16 cellular contexts compared by ENCODE assay signal in the genomic region with DNA sequence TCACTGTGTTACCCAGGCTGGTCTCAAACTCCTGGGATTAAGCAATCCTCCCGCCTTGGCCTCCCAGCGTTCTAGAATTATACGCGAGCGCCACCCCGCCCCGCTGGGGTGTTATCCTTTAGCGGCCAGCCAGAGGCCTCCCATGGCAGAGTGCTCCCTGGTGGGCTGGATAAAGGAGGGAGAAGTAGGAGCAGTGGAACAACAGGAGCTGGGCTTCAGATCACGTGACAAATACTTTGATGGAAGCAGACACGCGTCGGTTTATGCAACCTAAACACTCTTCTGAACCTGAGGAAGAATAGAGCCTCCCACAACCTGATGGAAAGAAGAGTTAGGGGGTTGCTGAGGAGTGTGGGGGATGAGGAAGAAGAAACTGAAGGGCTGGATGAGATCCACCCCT.
A peak's percentile ranks its signal among the peaks of the same experiment; 100 is the strongest.
DNase-seq lines count a peak whose midpoint lies in the region; ATAC-seq and TF ChIP-seq lines count a peak whose summit lies in the region.
"Had no signal": no experiment of that assay in that cellular context is flagged by ENCODE, and none has a peak within 500 bp of the region (broad histone marks: within the 10 kb centered on the region; RNA-seq: fewer than 3 reads in every experiment).

No MANE protein-coding gene starts in this region.

- peak overlapping the region; percentile 69; the same call in 1 of the 2 replicates for H3K4me2 ChIP-seq in SK-N-SH

- peaks cover 16 to 34% of the 10 kb centered on the region in 2 donors for H3K9me3 Mint-ChIP-seq in stimulated activated naive B cell treated with anti-CD40 and anti-IgM and Interleukin-4, amounts not matched to agents 10 μg/mL and 1 μg/mL and 100 μg/mL, for 72 hours

- TF ChIP-seq CTCF in SK-N-SH (IDR thresholded peaks at IDR 0.05): no peak

- no peak overlapping the region for H2AFZ ChIP-seq in SK-N-SH (ENCODE audit: low read depth)
- H2AFZ ChIP-seq: GM23248 had no signal

- H3F3A ChIP-seq in SK-N-SH (replicated peaks; ENCODE audit: insufficient read depth): no peaks in the 10 kb centered on the region

- POLR2A ChIA-PET in SK-N-SH (lab: Yijun Ruan, JAX): interaction anchor here (0.9 kb wide), 1 partner anchor 20 kb away, joined by 3 read pairs; no protein-coding TSS in a partner anchor

- no peaks in the 10 kb centered on the region; a peak in 1 of 4 replicates for H3K4me1 ChIP-seq in SK-N-SH (ENCODE audit: control insufficient read depth in 1 of 2, insufficient read depth in 2 of 2, low read depth in 1 of 2, low read length in 1 of 2)
- no peaks in the 10 kb centered on the region for H3K4me1 ChIP-seq in ES-I3 (ENCODE audit: insufficient read depth, low read length)
- H3K4me1 ChIP-seq in HAP-1: no peaks in the 10 kb centered on the region

- H3K9ac ChIP-seq in SK-N-SH (no peak overlapping the region), ES-I3 (ENCODE audit: low read depth, low read length) (peak overlapping the region; percentile 60; the same call in 1 of the 2 replicates)
- H3K9ac ChIP-seq: GM23248 had no signal

- H3K4me3 Mint-ChIP-seq in T-helper 17 cell: peak overlapping the region; percentile 16
- no peak overlapping the region for H3K4me3 Mint-ChIP-seq in stimulated activated naive B cell treated with anti-CD40 and anti-IgM and Interleukin-4, amounts not matched to agents 10 μg/mL and 1 μg/mL and 100 μg/mL, for 72 hours
- H3K4me3 Mint-ChIP-seq: CD4-positive, alpha-beta memory T cell had no signal

- H3K4me3 ChIP-seq in SK-N-SH (ENCODE audit: low read depth in 2 of 2, low read length in 1 of 2): peak overlapping the region; percentile 46 to 51; a peak in 2 of 4 replicates
- no peak overlapping the region for H3K4me3 ChIP-seq in HAP-1
- H3K4me3 ChIP-seq: GM23248 had no signal

- no peak for TF ChIP-seq EP300 in SK-N-SH (IDR thresholded peaks at IDR 0.05; ENCODE audit: borderline replicate concordance in 1 of 2, low read depth in 1 of 2, low read length in 1 of 2)

- in situ Hi-C loops in HAP-1 (cut with MboI; ENCODE audit: low sequenced_read_pairs): no loop called here

- H3K4me1 Mint-ChIP-seq in T-helper 17 cell: no peaks in the 10 kb centered on the region
- H3K4me1 Mint-ChIP-seq in stimulated activated naive B cell treated with anti-CD40 and anti-IgM and Interleukin-4, amounts not matched to agents 10 μg/mL and 1 μg/mL and 100 μg/mL, for 72 hours: no peaks in the 10 kb centered on the region

- H3K27me3 ChIP-seq in SK-N-SH (ENCODE audit: insufficient read depth): no peaks in the 10 kb centered on the region
- H3K27me3 ChIP-seq in HAP-1 (ENCODE audit: low read depth): no peaks in the 10 kb centered on the region

- H3K36me3 Mint-ChIP-seq in T-helper 17 cell (ENCODE audit: low read depth): no peaks in the 10 kb centered on the region
- H3K36me3 Mint-ChIP-seq in stimulated activated naive B cell treated with anti-CD40 and anti-IgM and Interleukin-4, amounts not matched to agents 10 μg/mL and 1 μg/mL and 100 μg/mL, for 72 hours: peaks cover 0 to 3% of the 10 kb centered on the region in 2 donors
- H3K36me3 Mint-ChIP-seq: CD4-positive, alpha-beta memory T cell had no signal

- CTCF ChIA-PET in SK-N-SH (lab: Yijun Ruan, JAX): no interaction called here

- H3K27ac ChIP-seq in SK-N-SH (ENCODE audit: low read depth in 2 of 2, low read length in 1 of 2): no peak overlapping the region
- H3K27ac ChIP-seq: GM23248 had no signal

- DNase-seq in SK-N-SH (no peak), T-helper 17 cell (no peak), HAP-1 (ENCODE audit: low spot score in 2 of 2) (no peak), pons (ENCODE audit: low spot score) (no peak)
- DNase-seq in stimulated activated naive B cell treated with anti-CD40 and anti-IgM and Interleukin-4, amounts not matched to agents 10 μg/mL and 1 μg/mL and 100 μg/mL, for 72 hours: no peak
- DNase-seq: 8988T; C1 segment of cervical spinal cord; Calu3; CD4-positive, alpha-beta memory T cell; COR-L47; DMS53; DMS79 treated with DMSO at 0.1 percent for 48 hours; GM23248 had no signal

- WGBS in SK-N-SH (ENCODE audit: low lambda C conversion rate): 52% methylated on average over 12 of the region's 12 CpGs

- no peak overlapping the region for H3K27ac Mint-ChIP-seq in T-helper 17 cell
- peak overlapping the region; percentile 6 for H3K27ac Mint-ChIP-seq in stimulated activated naive B cell treated with anti-CD40 and anti-IgM and Interleukin-4, amounts not matched to agents 10 μg/mL and 1 μg/mL and 100 μg/mL, for 72 hours
- H3K27ac Mint-ChIP-seq: CD4-positive, alpha-beta memory T cell had no signal

- TF ChIP-seq RAD21 in SK-N-SH (IDR thresholded peaks at IDR 0.05; ENCODE audit: low read length): no peak

- ATAC-seq in SK-N-SH treated with all-trans-retinoic acid at 6 μM for 48 hours: no peak
- ATAC-seq in T-helper 17 cell: no peak
- ATAC-seq in stimulated activated naive B cell treated with anti-CD40 and anti-IgM and Interleukin-4, amounts not matched to agents 10 μg/mL and 1 μg/mL and 100 μg/mL, for 72 hours (replicated peaks): no peak
- ATAC-seq: HCT116 had no signal

- H3K9me2 ChIP-seq in SK-N-SH: no peaks in the 10 kb centered on the region

- no peaks in the 10 kb centered on the region for H3K79me2 ChIP-seq in SK-N-SH (ENCODE audit: insufficient read depth)

- H3K27me3 Mint-ChIP-seq in T-helper 17 cell: no peaks in the 10 kb centered on the region
- H3K27me3 Mint-ChIP-seq in stimulated activated naive B cell treated with anti-CD40 and anti-IgM and Interleukin-4, amounts not matched to agents 10 μg/mL and 1 μg/mL and 100 μg/mL, for 72 hours: no peaks in the 10 kb centered on the region
- H3K27me3 Mint-ChIP-seq: CD4-positive, alpha-beta memory T cell had no signal

- H3K9me3 ChIP-seq in SK-N-SH (no peaks in the 10 kb centered on the region), ES-I3 (ENCODE audit: control insufficient read depth, insufficient read depth, low read length) (no peaks in the 10 kb centered on the region), T-helper 17 cell (ENCODE audit: control insufficient read depth, low read length, poor library complexity, severe bottlenecking) (no peaks in the 10 kb centered on the region), HAP-1 (0 out of 2 replicates have a peak, but pooled peaks cover 4% of the 10 kb centered on the region)

- no peaks in the 10 kb centered on the region for H4K20me1 ChIP-seq in SK-N-SH (ENCODE audit: insufficient read depth)

- no peaks in the 10 kb centered on the region for H3K36me3 ChIP-seq in SK-N-SH (replicated peaks in 1 of 2; ENCODE audit: control insufficient read depth in 1 of 2, insufficient read depth in 2 of 2, low read length in 1 of 2)
- H3K36me3 ChIP-seq in ES-I3 (ENCODE audit: insufficient read depth, low read length): no peaks in the 10 kb centered on the region
- no peaks in the 10 kb centered on the region for H3K36me3 ChIP-seq in HAP-1 (replicated peaks)

TF ChIP-seq in SK-N-SH, 30 proteins besides CTCF, POLR2A, EP300 and RAD21:
- TF ChIP-seq ELF1 (IDR thresholded peaks at IDR 0.05): no peak
- TF ChIP-seq, protein P1, sequence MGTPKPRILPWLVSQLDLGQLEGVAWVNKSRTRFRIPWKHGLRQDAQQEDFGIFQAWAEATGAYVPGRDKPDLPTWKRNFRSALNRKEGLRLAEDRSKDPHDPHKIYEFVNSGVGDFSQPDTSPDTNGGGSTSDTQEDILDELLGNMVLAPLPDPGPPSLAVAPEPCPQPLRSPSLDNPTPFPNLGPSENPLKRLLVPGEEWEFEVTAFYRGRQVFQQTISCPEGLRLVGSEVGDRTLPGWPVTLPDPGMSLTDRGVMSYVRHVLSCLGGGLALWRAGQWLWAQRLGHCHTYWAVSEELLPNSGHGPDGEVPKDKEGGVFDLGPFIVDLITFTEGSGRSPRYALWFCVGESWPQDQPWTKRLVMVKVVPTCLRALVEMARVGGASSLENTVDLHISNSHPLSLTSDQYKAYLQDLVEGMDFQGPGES (IDR thresholded peaks at IDR 0.05; ENCODE audit: low read depth, low read length): no peak
- TF ChIP-seq, protein P2, sequence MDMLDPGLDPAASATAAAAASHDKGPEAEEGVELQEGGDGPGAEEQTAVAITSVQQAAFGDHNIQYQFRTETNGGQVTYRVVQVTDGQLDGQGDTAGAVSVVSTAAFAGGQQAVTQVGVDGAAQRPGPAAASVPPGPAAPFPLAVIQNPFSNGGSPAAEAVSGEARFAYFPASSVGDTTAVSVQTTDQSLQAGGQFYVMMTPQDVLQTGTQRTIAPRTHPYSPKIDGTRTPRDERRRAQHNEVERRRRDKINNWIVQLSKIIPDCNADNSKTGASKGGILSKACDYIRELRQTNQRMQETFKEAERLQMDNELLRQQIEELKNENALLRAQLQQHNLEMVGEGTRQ (IDR thresholded peaks at IDR 0.05; ENCODE audit: borderline replicate concordance, low read depth, low read length): no peak

TF ChIP-seq in SK-N-SH treated with all-trans-retinoic acid at 6 μM for 48 hours, 23 proteins besides CTCF, POLR2A, EP300 and RAD21 (continues in another document):
- no peak for TF ChIP-seq GLIS3 (CRISPR knock-in tag; IDR thresholded peaks at IDR 0.05)
- no peak for TF ChIP-seq ARNTL (CRISPR knock-in tag; IDR thresholded peaks at IDR 0.05; ENCODE audit: borderline replicate concordance, low read depth)
- no peak for TF ChIP-seq PPARA (CRISPR knock-in tag; IDR thresholded peaks at IDR 0.05; ENCODE audit: borderline replicate concordance)
- TF ChIP-seq CSDC2 (CRISPR knock-in tag; IDR thresholded peaks at IDR 0.05): no peak
- no peak for TF ChIP-seq ZNF565 (CRISPR knock-in tag; conservative IDR thresholded peaks at IDR 0.05; ENCODE audit: low read depth)
- TF ChIP-seq ZC3H10 (CRISPR knock-in tag; IDR thresholded peaks at IDR 0.05): no peak
- no peak for TF ChIP-seq ZFP3 (CRISPR knock-in tag; IDR thresholded peaks at IDR 0.05)
- no peak for TF ChIP-seq ZNF8 (CRISPR knock-in tag; IDR thresholded peaks at IDR 0.05)
- TF ChIP-seq BACH2 (CRISPR knock-in tag; IDR thresholded peaks at IDR 0.05; ENCODE audit: borderline replicate concordance): no peak
- no peak for TF ChIP-seq ISL1 (CRISPR knock-in tag; IDR thresholded peaks at IDR 0.05)
- TF ChIP-seq, protein P3, sequence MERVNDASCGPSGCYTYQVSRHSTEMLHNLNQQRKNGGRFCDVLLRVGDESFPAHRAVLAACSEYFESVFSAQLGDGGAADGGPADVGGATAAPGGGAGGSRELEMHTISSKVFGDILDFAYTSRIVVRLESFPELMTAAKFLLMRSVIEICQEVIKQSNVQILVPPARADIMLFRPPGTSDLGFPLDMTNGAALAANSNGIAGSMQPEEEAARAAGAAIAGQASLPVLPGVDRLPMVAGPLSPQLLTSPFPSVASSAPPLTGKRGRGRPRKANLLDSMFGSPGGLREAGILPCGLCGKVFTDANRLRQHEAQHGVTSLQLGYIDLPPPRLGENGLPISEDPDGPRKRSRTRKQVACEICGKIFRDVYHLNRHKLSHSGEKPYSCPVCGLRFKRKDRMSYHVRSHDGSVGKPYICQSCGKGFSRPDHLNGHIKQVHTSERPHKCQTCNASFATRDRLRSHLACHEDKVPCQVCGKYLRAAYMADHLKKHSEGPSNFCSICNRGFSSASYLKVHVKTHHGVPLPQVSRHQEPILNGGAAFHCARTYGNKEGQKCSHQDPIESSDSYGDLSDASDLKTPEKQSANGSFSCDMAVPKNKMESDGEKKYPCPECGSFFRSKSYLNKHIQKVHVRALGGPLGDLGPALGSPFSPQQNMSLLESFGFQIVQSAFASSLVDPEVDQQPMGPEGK (CRISPR knock-in tag; IDR thresholded peaks at IDR 0.05; ENCODE audit: borderline replicate concordance): no peak
- no peak for TF ChIP-seq TOX (CRISPR knock-in tag; IDR thresholded peaks at IDR 0.05; ENCODE audit: borderline replicate concordance)
